ENCODE assay signal across 12 cellular contexts in genomic region chr7:121479466-121479865, GRCh38.
"Had no signal": no experiment of that assay in that cellular context is flagged by ENCODE, and none has a peak within 500 bp of the region (broad histone marks: within the 10 kb centered on the region; RNA-seq: fewer than 3 reads in every experiment).

No MANE protein-coding gene starts in this region.

- H3K36me3 ChIP-seq: neutrophil, right atrium auricular region, sigmoid colon, uterus had no signal

- H3K27me3 ChIP-seq: hepatocyte, neutrophil, right atrium auricular region, sigmoid colon, uterus had no signal

- H2AFZ ChIP-seq: hepatocyte had no signal

- H3K9me3 ChIP-seq: neutrophil, right atrium auricular region, sigmoid colon, uterus had no signal

- H3K4me3 ChIP-seq: hepatocyte, right atrium auricular region, sigmoid colon, skin epidermis, uterus had no signal

- DNase-seq: effector memory CD8-positive, alpha-beta T cell; posterior cingulate gyrus; sigmoid colon; stimulated activated CD4-positive, alpha-beta T cell treated with anti-CD3 and anti-CD28 coated beads, Interleukin-12 subunit alpha, Interleukin-12 subunit beta, amount 100 ng/mL, for 4 hours; stimulated activated naive CD4-positive, alpha-beta T cell treated with Interleukin-2 at 50 U/mL for 16 hours; uterus had no signal

- H3K4me1 ChIP-seq: right atrium auricular region, uterus had no signal

- FAIRE-seq: colon, islet of Langerhans had no signal

- H3K27ac ChIP-seq: neutrophil, right atrium auricular region, skin epidermis, uterus had no signal
